ENCODE assay signal across 14 cellular contexts in genomic region chrX:5236096-5236495, GRCh38.
DNase-seq lines count a peak whose midpoint lies in the region; ATAC-seq and TF ChIP-seq lines count a peak whose summit lies in the region.
"Had no signal": no experiment of that assay in that cellular context is flagged by ENCODE, and none has a peak within 500 bp of the region (broad histone marks: within the 10 kb centered on the region; RNA-seq: fewer than 3 reads in every experiment).

No MANE protein-coding gene starts in this region.

- DNase-seq in DMS 273 (lab: John Stamatoyannopoulos, UW; ENCODE audit: unreplicated experiment) (peak; percentile 35), DMS 273 treated with DMSO at 0.1 percent for 48 hours (lab: John Stamatoyannopoulos, UW) (no peak), MV-4-11 (lab: John Stamatoyannopoulos, UW) (peak; percentile 2), SK-N-DZ (ENCODE audit: low spot score) (peak; percentile 34)
- no peak for DNase-seq in stimulated activated CD4-positive, alpha-beta T cell treated with anti-CD3 and anti-CD28 coated beads, Interleukin-15, amount 100 ng/mL, for 24 hours
- DNase-seq in activated CD4-positive, CD25-positive, alpha-beta regulatory T cell treated with anti-CD3 and anti-CD28 coated beads, Interleukin-2, amount 50 U/mL, for 72 hours = no peak
- DNase-seq: 8988T; activated CD8-positive, alpha-beta T cell treated with anti-CD3 and anti-CD28 coated beads for 36 hours; activated naive CD8-positive, alpha-beta T cell treated with anti-CD3 and anti-CD28 coated beads for 36 hours; sigmoid colon had no signal

- no peak overlapping the region for H3K4me3 Mint-ChIP-seq in nephron
- H3K4me3 Mint-ChIP-seq: activated CD8-positive, alpha-beta T cell treated with anti-CD3 and anti-CD28 coated beads for 36 hours; activated naive CD8-positive, alpha-beta T cell treated with anti-CD3 and anti-CD28 coated beads for 36 hours; dendritic cell treated with granulocyte-macrophage colony-stimulating factor and Interleukin-4, amounts not matched to agents 40 ng/mL and 50 ng/mL, for 4 days had no signal

- no peaks in the 10 kb centered on the region for H3K27me3 Mint-ChIP-seq in nephron (ENCODE audit: low read depth)
- H3K27me3 Mint-ChIP-seq: activated CD8-positive, alpha-beta T cell treated with anti-CD3 and anti-CD28 coated beads for 36 hours; activated naive CD8-positive, alpha-beta T cell treated with anti-CD3 and anti-CD28 coated beads for 36 hours; dendritic cell treated with granulocyte-macrophage colony-stimulating factor and Interleukin-4, amounts not matched to agents 40 ng/mL and 50 ng/mL, for 4 days had no signal

- H3K4me1 Mint-ChIP-seq in nephron = no peaks in the 10 kb centered on the region
- H3K4me1 Mint-ChIP-seq: activated naive CD8-positive, alpha-beta T cell treated with anti-CD3 and anti-CD28 coated beads for 36 hours had no signal

- no peaks in the 10 kb centered on the region for H3K36me3 Mint-ChIP-seq in nephron (ENCODE audit: low read depth)
- H3K36me3 Mint-ChIP-seq: activated naive CD8-positive, alpha-beta T cell treated with anti-CD3 and anti-CD28 coated beads for 36 hours had no signal

- peak; percentile 33 to 42 (median 37) for TF ChIP-seq CTCF in nephron (IDR thresholded peaks at IDR 0.05; ENCODE audit: unreplicated experiment in 3 of 3)

- no peak overlapping the region for H3K27ac Mint-ChIP-seq in nephron
- H3K27ac Mint-ChIP-seq: activated CD8-positive, alpha-beta T cell treated with anti-CD3 and anti-CD28 coated beads for 36 hours; activated naive CD8-positive, alpha-beta T cell treated with anti-CD3 and anti-CD28 coated beads for 36 hours; dendritic cell treated with granulocyte-macrophage colony-stimulating factor and Interleukin-4, amounts not matched to agents 40 ng/mL and 50 ng/mL, for 4 days had no signal

- H3K9me3 Mint-ChIP-seq in nephron = peaks cover 8% of the 10 kb centered on the region

- no peak for ATAC-seq in GM18505 (IDR thresholded peaks at IDR 0.05; ENCODE audit: unreplicated experiment)
- ATAC-seq: activated CD8-positive, alpha-beta T cell treated with anti-CD3 and anti-CD28 coated beads for 36 hours; K562 had no signal

- no peak for TF ChIP-seq POLR2A in GM18505 (IDR thresholded peaks at IDR 0.05; ENCODE audit: borderline replicate concordance, extremely low read depth, insufficient read depth, insufficient read length)

Comparison
In these comparisons a context has a peak if more than half of its experiments do, and no peak if none do; other contexts are left out.
1. DNase-seq: peak in DMS 273 (single experiment), MV-4-11 (single experiment) and SK-N-DZ (single experiment); none in DMS 273 treated with DMSO at 0.1 percent for 48 hours (single experiment), stimulated activated CD4-positive, alpha-beta T cell treated with anti-CD3 and anti-CD28 coated beads, Interleukin-15, amount 100 ng/mL, for 24 hours (single experiment) and activated CD4-positive, CD25-positive, alpha-beta regulatory T cell treated with anti-CD3 and anti-CD28 coated beads, Interleukin-2, amount 50 U/mL, for 72 hours (single experiment).